ENCODE assay signal across 14 cellular contexts in genomic region chr2:1771626-1772280, GRCh38.
"Had no signal": no experiment of that assay in that cellular context is flagged by ENCODE, and none has a peak within 500 bp of the region (broad histone marks: within the 10 kb centered on the region; RNA-seq: fewer than 3 reads in every experiment).

No MANE protein-coding gene starts in this region.

- H3K9me3 Mint-ChIP-seq: activated B cell treated with CpG ODN at 0.5 μM for 24 hours; activated CD4-positive, alpha-beta T cell treated with anti-CD3 and anti-CD28 coated beads, Interleukin-2, amount 10 ng/mL, durations not matched to agents 24 days and 14 days; immature natural killer cell; naive B cell; stimulated activated naive B cell treated with anti-CD40 and anti-IgM and Interleukin-4, amounts not matched to agents 10 μg/mL and 1 μg/mL and 100 μg/mL, for 72 hours; T-helper 2 cell treated with Interferon-gamma antibody and Interleukin-4, amounts not matched to agents 5 μg/mL and 100 μg/mL, for 36 hours had no signal

- H3K79me2 ChIP-seq: parathyroid adenoma had no signal

- H3K27ac Mint-ChIP-seq: activated B cell treated with CpG ODN at 0.5 μM for 24 hours; activated CD4-positive, alpha-beta T cell treated with anti-CD3 and anti-CD28 coated beads, Interleukin-2, amount 10 ng/mL, durations not matched to agents 24 days and 14 days; activated CD8-positive, alpha-beta T cell treated with anti-CD3 and anti-CD28 coated beads, Interleukin-2, amount 10 ng/mL, durations not matched to agents 7 days and 5 days; immature natural killer cell; stimulated activated naive B cell treated with anti-CD40 and anti-IgM and Interleukin-4, amounts not matched to agents 10 μg/mL and 1 μg/mL and 100 μg/mL, for 72 hours; T-helper 2 cell treated with Interferon-gamma antibody and Interleukin-4, amounts not matched to agents 5 μg/mL and 100 μg/mL, for 36 hours had no signal

- H2AFZ ChIP-seq: parathyroid adenoma had no signal

- H3K36me3 Mint-ChIP-seq: immature natural killer cell, naive B cell had no signal

- H3K27ac ChIP-seq: parathyroid adenoma, uterus had no signal

- H3K4me1 ChIP-seq: parathyroid adenoma, uterus had no signal

- H3K4me3 ChIP-seq: lung, uterus had no signal

- ATAC-seq: activated CD8-positive, alpha-beta T cell treated with anti-CD3 and anti-CD28 coated beads, Interleukin-2, amount 10 ng/mL, durations not matched to agents 7 days and 5 days; left colon; stimulated activated naive B cell treated with anti-CD40 and anti-IgM and Interleukin-4, amounts not matched to agents 10 μg/mL and 1 μg/mL and 100 μg/mL, for 72 hours had no signal

- H3K4me1 Mint-ChIP-seq: activated B cell treated with CpG ODN at 0.5 μM for 24 hours; activated CD4-positive, alpha-beta T cell treated with anti-CD3 and anti-CD28 coated beads, Interleukin-2, amount 10 ng/mL, durations not matched to agents 24 days and 14 days; immature natural killer cell had no signal

- H3K9ac ChIP-seq: parathyroid adenoma had no signal

- DNase-seq: activated B cell treated with CpG ODN at 0.5 μM for 24 hours; activated CD4-positive, alpha-beta T cell treated with anti-CD3 and anti-CD28 coated beads, Interleukin-2, amount 10 ng/mL, durations not matched to agents 24 days and 14 days; activated CD8-positive, alpha-beta memory T cell treated with anti-CD3 and anti-CD28 coated beads, Interleukin-2, amount 50 U/mL, for 48 hours; activated CD8-positive, alpha-beta T cell treated with anti-CD3 and anti-CD28 coated beads, Interleukin-2, amount 10 ng/mL, durations not matched to agents 7 days and 5 days; activated naive CD4-positive, alpha-beta T cell; immature natural killer cell; left colon; naive B cell; stimulated activated naive B cell treated with anti-CD40 and anti-IgM and Interleukin-4, amounts not matched to agents 10 μg/mL and 1 μg/mL and 100 μg/mL, for 72 hours; SW 1271; uterus had no signal

- H3K4me3 Mint-ChIP-seq: activated B cell treated with CpG ODN at 0.5 μM for 24 hours; activated CD4-positive, alpha-beta T cell treated with anti-CD3 and anti-CD28 coated beads, Interleukin-2, amount 10 ng/mL, durations not matched to agents 24 days and 14 days; activated CD8-positive, alpha-beta T cell treated with anti-CD3 and anti-CD28 coated beads, Interleukin-2, amount 10 ng/mL, durations not matched to agents 7 days and 5 days; immature natural killer cell; stimulated activated naive B cell treated with anti-CD40 and anti-IgM and Interleukin-4, amounts not matched to agents 10 μg/mL and 1 μg/mL and 100 μg/mL, for 72 hours; T-helper 2 cell treated with Interferon-gamma antibody and Interleukin-4, amounts not matched to agents 5 μg/mL and 100 μg/mL, for 36 hours had no signal

- H3K27me3 ChIP-seq: uterus had no signal

- H3K27me3 Mint-ChIP-seq: activated CD4-positive, alpha-beta T cell treated with anti-CD3 and anti-CD28 coated beads, Interleukin-2, amount 10 ng/mL, durations not matched to agents 24 days and 14 days had no signal

- H3K9me3 ChIP-seq: uterus had no signal

- H3K36me3 ChIP-seq: uterus had no signal
